2 cellular contexts compared by ENCODE assay signal in genomic region chr10:93171837-93172236, GRCh38.
TF ChIP-seq lines count a peak whose summit lies in the region.

No MANE protein-coding gene starts in this region.

TF ChIP-seq in HepG2, 621 proteins besides CTCF, POLR2A, EP300 and RAD21 (continued from another document):
- TF ChIP-seq CCDC6 (CRISPR knock-in tag; IDR thresholded peaks at IDR 0.05) (no peak), ZFP36 (IDR thresholded peaks at IDR 0.05; ENCODE audit: borderline replicate concordance, low read depth, low read length, partially characterized antibody) (no peak), MAFK (conservative IDR thresholded peaks at IDR 0.05 in 1 of 2, IDR thresholded peaks at IDR 0.05 in 1 of 2; ENCODE audit: low read length in 2 of 2) (peak; percentile 78), KDM4B (CRISPR knock-in tag; IDR thresholded peaks at IDR 0.05) (no peak), SNAI1 (CRISPR knock-in tag; IDR thresholded peaks at IDR 0.05; ENCODE audit: borderline replicate concordance) (no peak)

TF ChIP-seq in IMR-90, 13 proteins besides CTCF, POLR2A, EP300 and RAD21:
- TF ChIP-seq, protein P1, sequence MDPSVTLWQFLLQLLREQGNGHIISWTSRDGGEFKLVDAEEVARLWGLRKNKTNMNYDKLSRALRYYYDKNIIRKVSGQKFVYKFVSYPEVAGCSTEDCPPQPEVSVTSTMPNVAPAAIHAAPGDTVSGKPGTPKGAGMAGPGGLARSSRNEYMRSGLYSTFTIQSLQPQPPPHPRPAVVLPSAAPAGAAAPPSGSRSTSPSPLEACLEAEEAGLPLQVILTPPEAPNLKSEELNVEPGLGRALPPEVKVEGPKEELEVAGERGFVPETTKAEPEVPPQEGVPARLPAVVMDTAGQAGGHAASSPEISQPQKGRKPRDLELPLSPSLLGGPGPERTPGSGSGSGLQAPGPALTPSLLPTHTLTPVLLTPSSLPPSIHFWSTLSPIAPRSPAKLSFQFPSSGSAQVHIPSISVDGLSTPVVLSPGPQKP (IDR thresholded peaks at IDR 0.05; ENCODE audit: borderline replicate concordance, low read depth, low read length), result no peak
- no peak for TF ChIP-seq NFE2L2 (IDR thresholded peaks at IDR 0.05; ENCODE audit: low read depth, low read length)
- TF ChIP-seq BHLHE40 (IDR thresholded peaks at IDR 0.05; ENCODE audit: low read depth, low read length), result no peak
- peak; percentile 56 for TF ChIP-seq MAFK (IDR thresholded peaks at IDR 0.05; ENCODE audit: low read depth, low read length)
- TF ChIP-seq, protein P2, sequence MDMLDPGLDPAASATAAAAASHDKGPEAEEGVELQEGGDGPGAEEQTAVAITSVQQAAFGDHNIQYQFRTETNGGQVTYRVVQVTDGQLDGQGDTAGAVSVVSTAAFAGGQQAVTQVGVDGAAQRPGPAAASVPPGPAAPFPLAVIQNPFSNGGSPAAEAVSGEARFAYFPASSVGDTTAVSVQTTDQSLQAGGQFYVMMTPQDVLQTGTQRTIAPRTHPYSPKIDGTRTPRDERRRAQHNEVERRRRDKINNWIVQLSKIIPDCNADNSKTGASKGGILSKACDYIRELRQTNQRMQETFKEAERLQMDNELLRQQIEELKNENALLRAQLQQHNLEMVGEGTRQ (IDR thresholded peaks at IDR 0.05; ENCODE audit: low read depth, low read length), result no peak
- TF ChIP-seq CEBPB (IDR thresholded peaks at IDR 0.05; ENCODE audit: low read depth, low read length), result no peak
- TF ChIP-seq MXI1 (IDR thresholded peaks at IDR 0.05; ENCODE audit: borderline replicate concordance, low read depth, low read length), result no peak
